In genomic region chr18:47175895-47176575, GRCh38 we compare ENCODE assay signal across 8 cellular contexts. TPM values are rescaled to one million over a fixed set of nuclear protein-coding genes. Genes with fewer than 3 reads are reported as not detected.
DNase-seq lines count a peak whose midpoint lies in the region; ATAC-seq and TF ChIP-seq lines count a peak whose summit lies in the region.

Gene IER3IP1 (minus strand): TSS chr18:47176364. CDS start chr18:47176277, 87 bp downstream.

- TF ChIP-seq CTCF in GM12864 (IDR thresholded peaks at IDR 0.05; ENCODE audit: low read depth, low read length, missing control alignments) = peak; percentile 23
- peak in 6 of 12 donors; percentile 11 to 42 (median 26) for TF ChIP-seq CTCF in heart left ventricle (IDR thresholded peaks at IDR 0.05)
- TF ChIP-seq CTCF in progenitor cell of endocrine pancreas (IDR thresholded peaks at IDR 0.05; ENCODE audit: unreplicated experiment) = no peak
- peak; percentile 9 for TF ChIP-seq CTCF in upper lobe of right lung (IDR thresholded peaks at IDR 0.05)

- H3K27ac Mint-ChIP-seq in activated naive CD8-positive, alpha-beta T cell treated with anti-CD3 and anti-CD28 coated beads, Interleukin-2, amount 50 U/mL, for 24 hours = no peak within 1 kb of the TSS
- no peak within 1 kb of the TSS for H3K27ac Mint-ChIP-seq in progenitor cell of endocrine pancreas

- H3K9me3 Mint-ChIP-seq in activated naive CD8-positive, alpha-beta T cell treated with anti-CD3 and anti-CD28 coated beads, Interleukin-2, amount 50 U/mL, for 24 hours = no peaks in the 10 kb centered on the region
- H3K9me3 Mint-ChIP-seq in progenitor cell of endocrine pancreas (ENCODE audit: low read depth) = no peaks in the 10 kb centered on the region

- H3K4me3 Mint-ChIP-seq in activated naive CD8-positive, alpha-beta T cell treated with anti-CD3 and anti-CD28 coated beads, Interleukin-2, amount 50 U/mL, for 24 hours = no peak within 1 kb of the TSS
- peak within 1 kb of the TSS; percentile 30 for H3K4me3 Mint-ChIP-seq in progenitor cell of endocrine pancreas (ENCODE audit: low read depth)

- H3K4me1 Mint-ChIP-seq in activated naive CD8-positive, alpha-beta T cell treated with anti-CD3 and anti-CD28 coated beads, Interleukin-2, amount 50 U/mL, for 24 hours = peaks cover 6% of the 10 kb centered on the region
- no peaks in the 10 kb centered on the region for H3K4me1 Mint-ChIP-seq in progenitor cell of endocrine pancreas (ENCODE audit: low read depth)

- H3K9me3 ChIP-seq in heart left ventricle (no peaks in the 10 kb centered on the region), upper lobe of right lung (no peaks in the 10 kb centered on the region)

- peaks cover 7% of the 10 kb centered on the region for H3K36me3 Mint-ChIP-seq in activated naive CD8-positive, alpha-beta T cell treated with anti-CD3 and anti-CD28 coated beads, Interleukin-2, amount 50 U/mL, for 24 hours (ENCODE audit: low read depth)
- H3K36me3 Mint-ChIP-seq in progenitor cell of endocrine pancreas (ENCODE audit: insufficient read depth) = no peaks in the 10 kb centered on the region

- peak within 1 kb of the TSS in 11 of 12 donors; percentile 81 to 90 (median 88) for H3K27ac ChIP-seq in heart left ventricle
- peak within 1 kb of the TSS; percentile 92 for H3K27ac ChIP-seq in upper lobe of right lung

- peaks cover 2% of the 10 kb centered on the region for H3K27me3 Mint-ChIP-seq in activated naive CD8-positive, alpha-beta T cell treated with anti-CD3 and anti-CD28 coated beads, Interleukin-2, amount 50 U/mL, for 24 hours
- H3K27me3 Mint-ChIP-seq in progenitor cell of endocrine pancreas = no peaks in the 10 kb centered on the region

- peak in 1 of 2 donors; percentile 71 for TF ChIP-seq POLR2A in heart left ventricle (IDR thresholded peaks at IDR 0.05)

- peaks cover 3 to 34% (median 16%) of the 10 kb centered on the region in 12 donors for H3K4me1 ChIP-seq in heart left ventricle
- peaks cover 23% of the 10 kb centered on the region for H3K4me1 ChIP-seq in upper lobe of right lung

- ATAC-seq in HG02642 (IDR thresholded peaks at IDR 0.05; ENCODE audit: poor library complexity, unreplicated experiment) = peak; percentile 78
- peak; percentile 83 for ATAC-seq in activated naive CD8-positive, alpha-beta T cell treated with anti-CD3 and anti-CD28 coated beads, Interleukin-2, amount 50 U/mL, for 24 hours
- peak; percentile 92 to 99 (median 98) for ATAC-seq in heart left ventricle
- peak; percentile 99 for ATAC-seq in upper lobe of right lung

- DNase-seq in GM12864 (ENCODE audit: low read depth) (peak; percentile 62), NCI-H128 (lab: John Stamatoyannopoulos, UW; ENCODE audit: unreplicated experiment) (peak; percentile 94), SW480 (ENCODE audit: low spot score) (peak; percentile 80), heart left ventricle (peak; percentile 93 to 95 (median 94)), progenitor cell of endocrine pancreas (ENCODE audit: low spot score, unreplicated experiment) (peak; percentile 91), upper lobe of right lung (peak; percentile 95)
- peak; percentile 93 for DNase-seq in activated naive CD8-positive, alpha-beta T cell treated with anti-CD3 and anti-CD28 coated beads, Interleukin-2, amount 50 U/mL, for 24 hours

- WGBS in heart left ventricle, 4 donors = 0 to 1% (median 1%) methylated on average over 26 to 48 of the region's 48 CpGs

- no peaks in the 10 kb centered on the region for H3K27me3 ChIP-seq in heart left ventricle
- no peaks in the 10 kb centered on the region for H3K27me3 ChIP-seq in upper lobe of right lung

- H3K4me3 ChIP-seq in GM12864 (ENCODE audit: low read depth, low read length) = peak within 1 kb of the TSS; percentile 69
- peak within 1 kb of the TSS; percentile 74 to 99 (median 88) for H3K4me3 ChIP-seq in heart left ventricle
- peak within 1 kb of the TSS; percentile 99 for H3K4me3 ChIP-seq in upper lobe of right lung

- no peaks in the 10 kb centered on the region for H3K36me3 ChIP-seq in heart left ventricle
- no peaks in the 10 kb centered on the region for H3K36me3 ChIP-seq in upper lobe of right lung

- intact Hi-C loops in heart left ventricle (cut with DNase I) = loop anchor here in 3 of 10 donors (2.0 to 10.0 kb wide), 3 partner anchors 25 to 829 kb away; partner anchors contain the start of gene HDHD2 (in 1 of the 3)
- intact Hi-C loops in upper lobe of right lung (cut with DNase I) = no loop called here

RNA-seq across cellular contexts. Expression of gene IER3IP1, which starts in this region (rescaled TPM):
- total RNA-seq in heart left ventricle (10 to 100 TPM in 7 of 9 donors, 1 to 10 TPM in 2; 6.9 to 11.5 (median 10.2) TPM), progenitor cell of endocrine pancreas (8.4 and 9.5 TPM in 2 replicates), upper lobe of right lung (12.9 TPM)
- 10 to 100 TPM; 16.5 to 21.9 TPM for polyA plus RNA-seq in heart left ventricle

Comparison
In these comparisons a context has a peak if more than half of its experiments do, and no peak if none do; other contexts are left out.
1. Peak in every context shown above with its lines: DNase-seq, ATAC-seq, H3K4me3 ChIP-seq and H3K27ac ChIP-seq.